1 cellular context compared by ENCODE assay signal in genomic region chr1:37945743-37946702, GRCh38.
TF ChIP-seq lines count a peak whose summit lies in the region.

No MANE protein-coding gene starts in this region.

TF ChIP-seq in K562, 482 proteins besides CTCF, POLR2A, EP300 and RAD21 (continued from another document and continues in another):
- no peak for TF ChIP-seq ZHX1 (conservative IDR thresholded peaks at IDR 0.05; ENCODE audit: low read length)
- TF ChIP-seq ZNF561 (CRISPR knock-in tag; conservative IDR thresholded peaks at IDR 0.05), result no peak
- no peak for TF ChIP-seq ZNF512 (tag; IDR thresholded peaks at IDR 0.05)
- no peak for TF ChIP-seq FOS (IDR thresholded peaks at IDR 0.05; ENCODE audit: extremely low read depth, insufficient read length)
- TF ChIP-seq NFXL1 (CRISPR knock-in tag; IDR thresholded peaks at IDR 0.05), result no peak
- no peak for TF ChIP-seq SRSF7 (optimal IDR thresholded peaks at IDR 0.05; ENCODE audit: low read depth, low read length)
- no peak for TF ChIP-seq RAD51 (IDR thresholded peaks at IDR 0.05; ENCODE audit: borderline replicate concordance, low read depth)
- no peak for TF ChIP-seq XRCC4 (IDR thresholded peaks at IDR 0.05; ENCODE audit: extremely low read depth, insufficient read depth, insufficient read length)
- no peak for TF ChIP-seq MECOM (CRISPR knock-in tag; IDR thresholded peaks at IDR 0.05)
- no peak for TF ChIP-seq ERF (CRISPR knock-in tag; IDR thresholded peaks at IDR 0.05)
- no peak for TF ChIP-seq NFYB (IDR thresholded peaks at IDR 0.05; ENCODE audit: extremely low read depth, insufficient read length)
- no peak for TF ChIP-seq SMARCB1 (IDR thresholded peaks at IDR 0.05; ENCODE audit: insufficient read length, low read depth)
- no peak for TF ChIP-seq JUNB (CRISPR knock-in tag; conservative IDR thresholded peaks at IDR 0.05)
- TF ChIP-seq NR2F6 (CRISPR knock-in tag; IDR thresholded peaks at IDR 0.05), result no peak
- no peak for TF ChIP-seq ZNF511 (CRISPR knock-in tag; IDR thresholded peaks at IDR 0.05)
- no peak for TF ChIP-seq SRSF9 (IDR thresholded peaks at IDR 0.05; ENCODE audit: borderline replicate concordance, low read depth, low read length)
- TF ChIP-seq ETV6 (IDR thresholded peaks at IDR 0.05; ENCODE audit: borderline replicate concordance in 1 of 2, low read depth in 2 of 2, low read length in 1 of 2), result no peak
- no peak for TF ChIP-seq ETV6 (CRISPR knock-in tag; IDR thresholded peaks at IDR 0.05; ENCODE audit: borderline replicate concordance)
- TF ChIP-seq ZNF507 (tag; conservative IDR thresholded peaks at IDR 0.05), result no peak
- TF ChIP-seq GTF2B (IDR thresholded peaks at IDR 0.05; ENCODE audit: extremely low read depth, insufficient read length), result no peak
- no peak for TF ChIP-seq IRF9 (tag; IDR thresholded peaks at IDR 0.05)
- peak; percentile 73 for TF ChIP-seq GTF2E2 (tag; IDR thresholded peaks at IDR 0.05)
- peak; percentile 29 for TF ChIP-seq ATF3 (IDR thresholded peaks at IDR 0.05)
- no peak for TF ChIP-seq ATF3 (CRISPR knock-in tag; conservative IDR thresholded peaks at IDR 0.05)
- no peak; the same call in 1 of the 2 replicates for TF ChIP-seq ETS1 (conservative IDR thresholded peaks at IDR 0.05; ENCODE audit: control insufficient read depth, low read depth, low read length)
- TF ChIP-seq FOXK2 (conservative IDR thresholded peaks at IDR 0.05 in 1 of 2, IDR thresholded peaks at IDR 0.05 in 1 of 2; ENCODE audit: low read depth in 2 of 2), result peak in 1 of 2 experiments; percentile 60; a peak in 1 of 4 replicates
- no peak for TF ChIP-seq NFIC (IDR thresholded peaks at IDR 0.05)
- no peak for TF ChIP-seq BRF1 (IDR thresholded peaks at IDR 0.05; ENCODE audit: borderline replicate concordance, extremely low read depth, insufficient read length)
- TF ChIP-seq ARID3A (IDR thresholded peaks at IDR 0.05; ENCODE audit: borderline replicate concordance, low read depth, low read length), result no peak
- no peak for TF ChIP-seq HNRNPLL (IDR thresholded peaks at IDR 0.05; ENCODE audit: low read depth, low read length, poor library complexity, severe bottlenecking)
- TF ChIP-seq CBX3 (IDR thresholded peaks at IDR 0.05; ENCODE audit: borderline replicate concordance in 1 of 2, low read length in 2 of 2), result peak in 1 of 2 experiments; percentile 44; a peak in 1 of 3 replicates
- no peak for TF ChIP-seq SRSF1 (IDR thresholded peaks at IDR 0.05; ENCODE audit: low read depth, low read length)
- TF ChIP-seq USF2 (CRISPR knock-in tag; IDR thresholded peaks at IDR 0.05), result no peak
- TF ChIP-seq ZNF282 (CRISPR knock-in tag; IDR thresholded peaks at IDR 0.05), result no peak
- TF ChIP-seq ZNF174 (CRISPR knock-in tag; IDR thresholded peaks at IDR 0.05), result no peak
- peak; percentile 15 for TF ChIP-seq POLR2B (IDR thresholded peaks at IDR 0.05; ENCODE audit: low read depth, partially characterized antibody)
- TF ChIP-seq HDAC6 (IDR thresholded peaks at IDR 0.05; ENCODE audit: low read depth, low read length), result no peak
- TF ChIP-seq HMGN3 (IDR thresholded peaks at IDR 0.05; ENCODE audit: borderline replicate concordance, extremely low read depth, insufficient read length, low read depth, low read length), result no peak
- no peak for TF ChIP-seq ZNF408 (CRISPR knock-in tag; IDR thresholded peaks at IDR 0.05; ENCODE audit: low read depth)
- TF ChIP-seq ESRRB (CRISPR knock-in tag; IDR thresholded peaks at IDR 0.05; ENCODE audit: borderline replicate concordance), result no peak
- no peak for TF ChIP-seq RREB1 (CRISPR knock-in tag; IDR thresholded peaks at IDR 0.05)
- no peak for TF ChIP-seq MCM5 (IDR thresholded peaks at IDR 0.05; ENCODE audit: low read depth)
- no peak; the same call in 1 of the 2 replicates for TF ChIP-seq POLR2G (IDR thresholded peaks at IDR 0.05; ENCODE audit: low read depth, low read length)
- no peak; the same call in 1 of the 2 replicates for TF ChIP-seq ZNF175 (CRISPR knock-in tag; IDR thresholded peaks at IDR 0.05; ENCODE audit: low read depth)
- TF ChIP-seq ZZZ3 (IDR thresholded peaks at IDR 0.05), result no peak
- TF ChIP-seq ZNF263 (CRISPR knock-in tag; IDR thresholded peaks at IDR 0.05; ENCODE audit: borderline replicate concordance), result peak; percentile 86
- no peak for TF ChIP-seq HMG20B (CRISPR knock-in tag; IDR thresholded peaks at IDR 0.05)
- TF ChIP-seq BCL6 (CRISPR knock-in tag; IDR thresholded peaks at IDR 0.05), result no peak
- TF ChIP-seq SETDB1 (IDR thresholded peaks at IDR 0.05; ENCODE audit: low read length), result no peak
- peak in 1 of 2 experiments; percentile 82; a peak in 1 of 4 replicates for TF ChIP-seq FOXA3 (CRISPR knock-in tag; conservative IDR thresholded peaks at IDR 0.05 in 1 of 2, IDR thresholded peaks at IDR 0.05 in 1 of 2)
- no peak for TF ChIP-seq LEF1 (IDR thresholded peaks at IDR 0.05)
- no peak for TF ChIP-seq SNRNP70 (optimal IDR thresholded peaks at IDR 0.05; ENCODE audit: low read depth, low read length)
- 0 out of 2 replicates have a peak, but pooled peaks have one; percentile 2 for TF ChIP-seq RNF2 (IDR thresholded peaks at IDR 0.05)
